ENCODE assay signal across 39 cellular contexts in the genomic region with DNA sequence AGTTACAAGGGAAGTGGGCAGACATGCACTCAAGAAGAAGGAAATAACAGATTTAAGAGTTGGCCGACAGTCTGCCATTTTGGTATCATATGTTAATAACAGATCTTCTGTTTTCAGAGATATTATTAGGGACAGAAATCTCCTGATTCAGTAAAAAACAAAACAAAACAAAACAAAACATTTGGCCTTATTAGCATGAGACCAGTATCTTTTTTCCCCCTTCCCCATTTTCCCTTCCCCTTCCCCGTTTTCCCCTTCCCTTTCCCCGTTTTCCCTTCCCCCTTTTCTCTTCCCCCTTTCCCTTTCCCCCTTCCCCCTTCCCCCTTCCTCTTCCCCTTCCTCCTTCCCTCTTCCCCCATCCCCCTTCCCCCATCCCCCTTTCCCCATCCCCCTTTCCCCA. TPM values are rescaled to one million over a fixed set of nuclear protein-coding genes. Genes with fewer than 3 reads are reported as not detected.
"Had no signal": no experiment of that assay in that cellular context is flagged by ENCODE, and none has a peak within 500 bp of the region (broad histone marks: within the 10 kb centered on the region; RNA-seq: fewer than 3 reads in every experiment).

No MANE protein-coding gene starts in this region.

- H3K27me3 ChIP-seq: MG63 had no signal

- H3K9me3 ChIP-seq: MG63 had no signal

- DNase-seq: Karpas-422, Kasumi-1, MG63, MM.1S, MV-4-11, NCI-H1048, NCI-H1092, NCI-H1092 treated with DMSO at 0.1 percent for 48 hours, NCI-H1105, NCI-H1105 treated with DMSO at 0.1 percent for 48 hours, NCI-H1417, NCI-H1417 treated with DMSO at 0.1 percent for 48 hours, NCI-H1436, NCI-H1436 treated with DMSO at 0.1 percent for 48 hours, NCI-H146, NCI-H1694, NCI-H1694 treated with DMSO at 0.1 percent for 48 hours, NCI-H187, NCI-H187 treated with DMSO at 0.1 percent for 48 hours, NCI-H1930, NCI-H2029, NCI-H2029 treated with DMSO at 0.1 percent for 48 hours, NCI-H2081, NCI-H2081 treated with DMSO at 0.1 percent for 48 hours, NCI-H2107, NCI-H2171, NCI-H2171 treated with DMSO at 0.1 percent for 48 hours, NCI-H2227 treated with DMSO at 0.1 percent for 48 hours, NCI-H226, NCI-H345, NCI-H446, NCI-H446 treated with DMSO at 0.1 percent for 48 hours, NCI-H510A, NCI-H510A treated with DMSO at 0.1 percent for 48 hours, NCI-H524 had no signal

- H3K4me3 ChIP-seq: MG63 had no signal

RNA-seq across cellular contexts. Expression of gene HIGD2B, which starts 39.5 kb away (rescaled TPM):
- total RNA-seq: LHCN-M2, M059J, MCF 10A, NCI-H460 had no signal
